Comparison of ENCODE assay signal across 21 cellular contexts in the genomic region with DNA sequence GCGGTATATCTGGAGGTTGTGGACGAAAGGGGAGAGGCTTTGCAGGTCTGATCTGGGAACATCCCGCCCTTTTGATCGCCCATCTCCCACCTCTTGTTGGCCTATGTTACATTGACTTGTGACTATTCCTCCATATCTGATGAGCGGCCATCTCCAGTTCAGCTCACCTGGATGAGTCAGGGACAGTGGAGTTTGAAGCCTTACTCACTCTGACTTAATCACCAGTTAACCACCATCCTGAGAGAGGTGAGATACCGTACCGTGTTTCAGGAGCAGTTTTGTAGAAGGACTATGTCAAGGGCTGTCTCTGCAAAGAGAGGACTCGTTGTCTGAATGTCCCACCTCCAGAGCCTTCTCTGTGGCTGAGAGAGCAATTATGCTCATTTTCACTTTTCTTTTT.
"Had no signal": no experiment of that assay in that cellular context is flagged by ENCODE, and none has a peak within 500 bp of the region (broad histone marks: within the 10 kb centered on the region; RNA-seq: fewer than 3 reads in every experiment).

No MANE protein-coding gene starts in this region.

- H3K4me1 ChIP-seq: right lobe of liver, testis, transverse colon had no signal

- H3K4me3 ChIP-seq: cardiac muscle cell, coronary artery, dorsolateral prefrontal cortex, ovary, right lobe of liver, testis, transverse colon had no signal

- H3K27ac ChIP-seq: cardiac muscle cell, coronary artery, ovary, right lobe of liver, testis, transverse colon, VCaP had no signal

- ATAC-seq: naive thymus-derived CD4-positive, alpha-beta T cell; right lobe of liver; stimulated activated naive CD8-positive, alpha-beta T cell treated with anti-CD3 and anti-CD28 coated beads, Interleukin-15, Interleukin-2, amounts not matched to agents 100 U/mL and 50 U/mL, for 24 hours had no signal

- H3K9me3 ChIP-seq: ovary, right lobe of liver, testis, transverse colon had no signal

- DNase-seq: activated CD4-positive, alpha-beta T cell treated with anti-CD3 and anti-CD28 coated beads for 4 hours; activated CD4-positive, alpha-beta T cell treated with anti-CD3 and anti-CD28 coated beads, Interleukin-2, amount 50 U/mL, for 48 hours; activated CD8-positive, alpha-beta memory T cell treated with anti-CD3 and anti-CD28 coated beads for 24 hours; activated effector memory CD4-positive, alpha-beta T cell treated with Interleukin-2 at 50 U/mL for 16 hours; activated naive CD4-positive, alpha-beta T cell treated with Interleukin-2 at 50 U/mL for 16 hours; cerebellar nuclear complex; effector memory CD4-positive, alpha-beta T cell; hippocampal formation; kidney; midbrain; naive thymus-derived CD4-positive, alpha-beta T cell; ovary; right lobe of liver; stimulated activated CD4-positive, alpha-beta T cell treated with anti-CD3 and anti-CD28 coated beads, Interleukin-4, amount 100 ng/mL, for 1 hour; stimulated activated naive CD8-positive, alpha-beta T cell treated with anti-CD3 and anti-CD28 coated beads, Interleukin-15, Interleukin-2, amounts not matched to agents 100 U/mL and 50 U/mL, for 24 hours; testis; transverse colon had no signal

- H3K36me3 ChIP-seq: cardiac muscle cell, ovary, right lobe of liver, transverse colon had no signal

- H3K27me3 ChIP-seq: dorsolateral prefrontal cortex, ovary, right lobe of liver, testis, transverse colon had no signal
